Comparison of ENCODE assay signal across 12 cellular contexts in the genomic region with DNA sequence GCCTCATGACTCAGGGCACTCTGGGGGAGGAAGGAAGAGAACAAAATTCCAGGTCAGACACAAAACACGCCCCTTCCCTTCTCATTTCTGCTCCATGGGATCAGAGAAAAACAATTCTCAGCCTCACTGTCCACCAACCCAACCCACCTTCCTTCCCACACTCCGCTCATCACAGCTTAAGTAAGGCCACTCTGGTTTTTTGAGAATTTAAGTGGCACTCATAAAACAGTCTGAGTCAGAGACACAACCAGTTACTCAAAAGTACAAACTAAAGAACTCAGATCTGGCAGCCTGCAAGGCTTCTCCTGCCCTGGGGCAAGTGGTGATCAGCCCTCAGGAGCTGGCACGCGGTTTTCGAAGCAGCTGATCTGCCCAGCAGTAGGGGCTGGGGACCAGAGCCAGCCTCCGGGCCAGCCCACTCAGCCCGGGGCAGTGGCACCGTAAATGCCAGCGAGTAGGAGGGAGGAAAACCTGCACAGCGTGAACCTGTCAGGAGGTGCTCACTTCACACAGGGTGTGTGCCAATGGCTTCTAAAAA. TPM values are rescaled to one million over a fixed set of nuclear protein-coding genes. Genes with fewer than 3 reads are reported as not detected.
DNase-seq lines count a peak whose midpoint lies in the region; TF ChIP-seq lines count a peak whose summit lies in the region.
"Had no signal": no experiment of that assay in that cellular context is flagged by ENCODE, and none has a peak within 500 bp of the region (broad histone marks: within the 10 kb centered on the region; RNA-seq: fewer than 3 reads in every experiment).

No MANE protein-coding gene starts in this region.

- DNase-seq in cerebellum (ENCODE audit: low spot score) = peak; percentile 89
- peak; percentile 28 for DNase-seq in iris pigment epithelial cell (ENCODE audit: low read depth)
- DNase-seq in suprapubic skin (ENCODE audit: low spot score in 2 of 2) = no peak
- no peak for DNase-seq in GM03348 (ENCODE audit: low spot score)
- no peak for DNase-seq in RKO (ENCODE audit: low spot score)
- no peak for DNase-seq in OCI-LY7 (ENCODE audit: low spot score)
- DNase-seq in SHP77 treated with DMSO at 0.1 percent for 48 hours (lab: John Stamatoyannopoulos, UW) = no peak
- DNase-seq: Karpas-422, mesendoderm, NCI-H510A, small intestine had no signal

- H4K20me1 ChIP-seq in OCI-LY7 (ENCODE audit: insufficient read depth, low read length) = no peaks in the 10 kb centered on the region

- no peaks in the 10 kb centered on the region for H3K79me2 ChIP-seq in OCI-LY7 (ENCODE audit: insufficient read depth, low read depth, low read length)

- H3K4me1 ChIP-seq in suprapubic skin (peaks cover 28% of the 10 kb centered on the region), OCI-LY7 (ENCODE audit: insufficient read depth, low read length, poor library complexity, severe bottlenecking) (no peaks in the 10 kb centered on the region)

- CTCF ChIA-PET in OCI-LY7 (lab: Charles Lee; ENCODE audit: unreplicated experiment) = no interaction called here

- H3K36me3 ChIP-seq in suprapubic skin (no peaks in the 10 kb centered on the region), OCI-LY7 (ENCODE audit: insufficient read depth, low read length) (no peaks in the 10 kb centered on the region)

- H3K9me3 ChIP-seq in suprapubic skin = no peaks in the 10 kb centered on the region
- no peaks in the 10 kb centered on the region for H3K9me3 ChIP-seq in OCI-LY7 (ENCODE audit: low read length)

- POLR2A ChIA-PET in OCI-LY7 (lab: Charles Lee) = interaction anchor here (1.0 kb wide), 1 partner anchor 42 kb away, joined by 3 read pairs; no protein-coding TSS in a partner anchor

- no peak for TF ChIP-seq POLR2A in suprapubic skin (IDR thresholded peaks at IDR 0.05)

- H2AFZ ChIP-seq in OCI-LY7 (ENCODE audit: low read length) = no peak overlapping the region

- BruUV-seq in OCI-LY7 (replicated peaks; lab: Mats Ljungman, UMichigan) = no TSS peak

- H3K4me3 ChIP-seq in suprapubic skin = no peak overlapping the region
- no peak overlapping the region for H3K4me3 ChIP-seq in OCI-LY7 (ENCODE audit: low read depth, low read length, poor library complexity, severe bottlenecking)

- H3K27me3 ChIP-seq in suprapubic skin = no peaks in the 10 kb centered on the region

- no peak overlapping the region for H3K4me2 ChIP-seq in OCI-LY7 (ENCODE audit: low read length)

- no peak for TF ChIP-seq RAD21 in Ishikawa (IDR thresholded peaks at IDR 0.05; ENCODE audit: low read depth)

- H3K27ac ChIP-seq in suprapubic skin (peak overlapping the region; percentile 15), OCI-LY7 (ENCODE audit: low read depth, low read length, poor library complexity, severe bottlenecking) (no peak overlapping the region)

- TF ChIP-seq CTCF in suprapubic skin (IDR thresholded peaks at IDR 0.05) (no peak), OCI-LY7 (conservative IDR thresholded peaks at IDR 0.05; ENCODE audit: low read length) (no peak)

- WGBS in suprapubic skin = 51% methylated on average over 10 of the region's 10 CpGs

- no peak; the same call in 1 of the 2 replicates for TF ChIP-seq EP300 in Ishikawa (IDR thresholded peaks at IDR 0.05; ENCODE audit: borderline replicate concordance)
- TF ChIP-seq EP300 in suprapubic skin (IDR thresholded peaks at IDR 0.05) = no peak

- intact Hi-C loops in OCI-LY7 (cut with micrococcal nuclease; ENCODE audit: unreplicated experiment) = no loop called here

- H3K9me2 ChIP-seq in OCI-LY7 (ENCODE audit: insufficient read depth, low read length) = no peaks in the 10 kb centered on the region

TF ChIP-seq in Ishikawa, 13 proteins besides CTCF, POLR2A, EP300 and RAD21:
- TF ChIP-seq FOXM1 (IDR thresholded peaks at IDR 0.05; ENCODE audit: borderline replicate concordance, low read depth) (peak; percentile 58; the same call in 1 of the 2 replicates), CREB1 (IDR thresholded peaks at IDR 0.05; ENCODE audit: low read depth) (no peak), YY1 (IDR thresholded peaks at IDR 0.05; ENCODE audit: low read depth) (no peak), CEBPB (IDR thresholded peaks at IDR 0.05) (no peak), TEAD4 (IDR thresholded peaks at IDR 0.05) (peak; percentile 53), ZBTB7A (IDR thresholded peaks at IDR 0.05; ENCODE audit: low read depth) (0 out of 2 replicates have a peak, but pooled peaks have one; percentile 53), TCF12 (IDR thresholded peaks at IDR 0.05; ENCODE audit: low read depth) (peak; percentile 50; the same call in 1 of the 2 replicates), NFIC (IDR thresholded peaks at IDR 0.05) (0 out of 2 replicates have a peak, but pooled peaks have one; percentile 51), EGR1 (IDR thresholded peaks at IDR 0.05) (0 out of 2 replicates have a peak, but pooled peaks have one; percentile 7), TAF1 (IDR thresholded peaks at IDR 0.05; ENCODE audit: low read depth) (no peak)
- TF ChIP-seq, protein P1, sequence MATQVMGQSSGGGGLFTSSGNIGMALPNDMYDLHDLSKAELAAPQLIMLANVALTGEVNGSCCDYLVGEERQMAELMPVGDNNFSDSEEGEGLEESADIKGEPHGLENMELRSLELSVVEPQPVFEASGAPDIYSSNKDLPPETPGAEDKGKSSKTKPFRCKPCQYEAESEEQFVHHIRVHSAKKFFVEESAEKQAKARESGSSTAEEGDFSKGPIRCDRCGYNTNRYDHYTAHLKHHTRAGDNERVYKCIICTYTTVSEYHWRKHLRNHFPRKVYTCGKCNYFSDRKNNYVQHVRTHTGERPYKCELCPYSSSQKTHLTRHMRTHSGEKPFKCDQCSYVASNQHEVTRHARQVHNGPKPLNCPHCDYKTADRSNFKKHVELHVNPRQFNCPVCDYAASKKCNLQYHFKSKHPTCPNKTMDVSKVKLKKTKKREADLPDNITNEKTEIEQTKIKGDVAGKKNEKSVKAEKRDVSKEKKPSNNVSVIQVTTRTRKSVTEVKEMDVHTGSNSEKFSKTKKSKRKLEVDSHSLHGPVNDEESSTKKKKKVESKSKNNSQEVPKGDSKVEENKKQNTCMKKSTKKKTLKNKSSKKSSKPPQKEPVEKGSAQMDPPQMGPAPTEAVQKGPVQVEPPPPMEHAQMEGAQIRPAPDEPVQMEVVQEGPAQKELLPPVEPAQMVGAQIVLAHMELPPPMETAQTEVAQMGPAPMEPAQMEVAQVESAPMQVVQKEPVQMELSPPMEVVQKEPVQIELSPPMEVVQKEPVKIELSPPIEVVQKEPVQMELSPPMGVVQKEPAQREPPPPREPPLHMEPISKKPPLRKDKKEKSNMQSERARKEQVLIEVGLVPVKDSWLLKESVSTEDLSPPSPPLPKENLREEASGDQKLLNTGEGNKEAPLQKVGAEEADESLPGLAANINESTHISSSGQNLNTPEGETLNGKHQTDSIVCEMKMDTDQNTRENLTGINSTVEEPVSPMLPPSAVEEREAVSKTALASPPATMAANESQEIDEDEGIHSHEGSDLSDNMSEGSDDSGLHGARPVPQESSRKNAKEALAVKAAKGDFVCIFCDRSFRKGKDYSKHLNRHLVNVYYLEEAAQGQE (IDR thresholded peaks at IDR 0.05; ENCODE audit: low read depth) = no peak
- TF ChIP-seq, protein P2, sequence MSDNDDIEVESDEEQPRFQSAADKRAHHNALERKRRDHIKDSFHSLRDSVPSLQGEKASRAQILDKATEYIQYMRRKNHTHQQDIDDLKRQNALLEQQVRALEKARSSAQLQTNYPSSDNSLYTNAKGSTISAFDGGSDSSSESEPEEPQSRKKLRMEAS (IDR thresholded peaks at IDR 0.05) = peak; percentile 60
- TF ChIP-seq, protein P3, sequence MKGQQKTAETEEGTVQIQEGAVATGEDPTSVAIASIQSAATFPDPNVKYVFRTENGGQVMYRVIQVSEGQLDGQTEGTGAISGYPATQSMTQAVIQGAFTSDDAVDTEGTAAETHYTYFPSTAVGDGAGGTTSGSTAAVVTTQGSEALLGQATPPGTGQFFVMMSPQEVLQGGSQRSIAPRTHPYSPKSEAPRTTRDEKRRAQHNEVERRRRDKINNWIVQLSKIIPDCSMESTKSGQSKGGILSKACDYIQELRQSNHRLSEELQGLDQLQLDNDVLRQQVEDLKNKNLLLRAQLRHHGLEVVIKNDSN (IDR thresholded peaks at IDR 0.05) = peak; percentile 17; the same call in 1 of the 2 replicates

RNA-seq across cellular contexts. Expression of a gene that starts 39.1 kb away (rescaled TPM):
- 112 TPM for total RNA-seq in cerebellum
- 100 to 1,000 TPM; 156 to 278 (median 213) TPM for total RNA-seq in suprapubic skin
- total RNA-seq in OCI-LY7 (2014; rRNA removed; shearing (Covaris generic)) = 61.1 and 94.2 TPM in 2 replicates
- total RNA-seq in OCI-LY7 (2022) = 246 and 268 TPM in 2 replicates

Comparison
In these comparisons a context has a peak if more than half of its experiments do, and no peak if none do; other contexts are left out.
1. DNase-seq: peak in cerebellum (single experiment) and iris pigment epithelial cell (single experiment); none in suprapubic skin (0 of 2), GM03348 (single experiment), RKO (single experiment), OCI-LY7 (single experiment) and SHP77 treated with DMSO at 0.1 percent for 48 hours (single experiment).